Comparison of ENCODE assay signal across 25 cellular contexts in the genomic region with DNA sequence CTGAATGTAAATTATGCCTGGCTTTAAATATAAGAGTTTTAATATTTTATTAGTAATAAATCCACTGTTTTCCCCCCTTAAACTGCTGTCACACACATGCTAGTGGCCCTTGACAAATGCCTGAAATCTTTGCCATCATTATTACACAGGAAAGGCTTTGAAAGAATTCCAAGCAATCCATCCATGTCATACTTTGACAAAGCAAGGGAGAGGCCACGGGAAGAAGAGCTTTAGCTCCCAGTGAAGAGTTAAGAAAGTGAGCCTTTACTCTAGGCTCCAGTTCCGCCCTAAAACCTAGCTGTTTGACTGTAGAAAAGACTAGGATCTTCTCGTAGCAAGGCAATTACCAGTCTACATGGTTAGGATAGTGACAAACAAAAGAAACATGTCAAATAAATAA.
"Had no signal": no experiment of that assay in that cellular context is flagged by ENCODE, and none has a peak within 500 bp of the region (broad histone marks: within the 10 kb centered on the region; RNA-seq: fewer than 3 reads in every experiment).

No MANE protein-coding gene starts in this region.

- H3K36me3 ChIP-seq: cardiac muscle cell, esophagus muscularis mucosa, suprapubic skin, transverse colon, WERI-Rb-1 had no signal

- H2AFZ ChIP-seq: parathyroid adenoma had no signal

- H3K4me3 ChIP-seq: cardiac muscle cell, esophagus muscularis mucosa, psoas muscle, suprapubic skin, transverse colon had no signal

- H3K27ac Mint-ChIP-seq: activated naive CD8-positive, alpha-beta T cell; brain; naive B cell had no signal

- H3K4me3 Mint-ChIP-seq: activated naive CD8-positive, alpha-beta T cell; brain; mesothelial cell of epicardium; naive B cell had no signal

- H3K27me3 ChIP-seq: cardiac muscle cell, esophagus muscularis mucosa, foreskin keratinocyte, suprapubic skin, transverse colon had no signal

- DNase-seq: activated CD4-positive, alpha-beta T cell treated with anti-CD3 and anti-CD28 coated beads for 48 hours; activated CD4-positive, alpha-beta T cell treated with anti-CD3 and anti-CD28 coated beads, Interleukin-2, amount 50 U/mL, for 48 hours; activated CD8-positive, alpha-beta memory T cell treated with anti-CD3 and anti-CD28 coated beads for 24 hours; activated effector memory CD4-positive, alpha-beta T cell treated with Interleukin-2 at 50 U/mL for 16 hours; activated naive CD4-positive, alpha-beta T cell treated with Interleukin-2 at 50 U/mL for 16 hours; anterior cingulate cortex; foreskin keratinocyte; mammary epithelial cell; naive B cell; nucleus accumbens; psoas muscle; stimulated activated CD4-positive, alpha-beta T cell treated with anti-CD3 and anti-CD28 coated beads, Interleukin-15, amount 100 ng/mL, for 24 hours; stimulated activated CD4-positive, alpha-beta T cell treated with anti-CD3 and anti-CD28 coated beads, Interleukin-2, amount 100 ng/mL, for 24 hours; stimulated activated naive CD4-positive, alpha-beta T cell; T-helper 9 cell; transverse colon had no signal

- H3K27ac ChIP-seq: cardiac muscle cell, esophagus muscularis mucosa, foreskin keratinocyte, parathyroid adenoma, psoas muscle, suprapubic skin, transverse colon, WERI-Rb-1 had no signal

- H3K9me3 Mint-ChIP-seq: brain, mesothelial cell of epicardium, naive B cell had no signal

- H3K9ac ChIP-seq: parathyroid adenoma had no signal

- H3K4me1 Mint-ChIP-seq: brain, naive B cell had no signal

- H3K27me3 Mint-ChIP-seq: activated naive CD8-positive, alpha-beta T cell; naive B cell had no signal

- H3K4me1 ChIP-seq: esophagus muscularis mucosa, foreskin keratinocyte, parathyroid adenoma, psoas muscle, suprapubic skin, transverse colon had no signal

- ATAC-seq: activated CD4-positive, CD25-positive, alpha-beta regulatory T cell treated with anti-CD3 and anti-CD28 coated beads, Interleukin-2, amount 50 U/mL, for 24 hours; foreskin keratinocyte; psoas muscle had no signal

- H3K9me3 ChIP-seq: esophagus muscularis mucosa, psoas muscle, suprapubic skin, transverse colon had no signal

- H3K36me3 Mint-ChIP-seq: brain, mesothelial cell of epicardium, naive B cell had no signal

- H3K79me2 ChIP-seq: parathyroid adenoma had no signal
